In genomic region chr22:38266120-38266519, GRCh38 we compare ENCODE assay signal across 15 cellular contexts. TPM values are rescaled to one million over a fixed set of nuclear protein-coding genes. Genes with fewer than 3 reads are reported as not detected.
DNase-seq lines count a peak whose midpoint lies in the region; ATAC-seq, FAIRE-seq and TF ChIP-seq lines count a peak whose summit lies in the region.
"Had no signal": no experiment of that assay in that cellular context is flagged by ENCODE, and none has a peak within 500 bp of the region (broad histone marks: within the 10 kb centered on the region; RNA-seq: fewer than 3 reads in every experiment).

No MANE protein-coding gene starts in this region.

- H3K27me3 ChIP-seq in CD8-positive, alpha-beta T cell (ENCODE audit: insufficient read depth, low read length), result no peaks in the 10 kb centered on the region
- no peaks in the 10 kb centered on the region for H3K27me3 ChIP-seq in endodermal cell (ENCODE audit: control insufficient read depth, insufficient read depth, low read length, poor library complexity, severe bottlenecking)

- 77 to 79% methylated on average over 6 to 8 of the region's 8 CpGs for WGBS in endodermal cell (ENCODE audit: insufficient coverage in 1 of 2, insufficient read length in 1 of 2), 2 experiments

- ATAC-seq in CD8-positive, alpha-beta T cell, result no peak
- peak; percentile 40 for ATAC-seq in sciatic nerve

- no peak for TF ChIP-seq POLR2A in H54 (IDR thresholded peaks at IDR 0.05; ENCODE audit: low read depth, low read length)

- no peaks in the 10 kb centered on the region for H3K27me3 Mint-ChIP-seq in CD8-positive, alpha-beta T cell (ENCODE audit: low read depth)
- H3K27me3 Mint-ChIP-seq in endodermal cell (ENCODE audit: insufficient read depth), result no peaks in the 10 kb centered on the region
- H3K27me3 Mint-ChIP-seq in activated T-helper 1 cell treated with anti-CD3 and anti-CD28 coated beads, Interleukin-12 subunit alpha, Interleukin-12 subunit beta, Interleukin-2, Interleukin-4 antibody, amounts not matched to agents 30 ng/mL and 10 ng/mL and 1 ng/mL, durations not matched to agents 14 hours and 24 hours and 36 hours (ENCODE audit: insufficient read depth), result no peaks in the 10 kb centered on the region
- H3K27me3 Mint-ChIP-seq: type B pancreatic cell had no signal

- peaks cover 61% of the 10 kb centered on the region for H3K4me1 Mint-ChIP-seq in CD8-positive, alpha-beta T cell (ENCODE audit: low read depth)
- H3K4me1 Mint-ChIP-seq in endodermal cell, result peaks cover 16% of the 10 kb centered on the region
- H3K4me1 Mint-ChIP-seq in activated T-helper 1 cell treated with anti-CD3 and anti-CD28 coated beads, Interleukin-12 subunit alpha, Interleukin-12 subunit beta, Interleukin-2, Interleukin-4 antibody, amounts not matched to agents 30 ng/mL and 10 ng/mL and 1 ng/mL, durations not matched to agents 14 hours and 24 hours and 36 hours (ENCODE audit: low read depth), result peaks cover 56% of the 10 kb centered on the region

- POLR2A ChIA-PET in CD8-positive, alpha-beta T cell (lab: Charles Lee), result interaction anchor here (0.6 to 2.2 kb wide), 2 partner anchors 49 to 74 kb away, joined by 3 to 5 read pairs; no protein-coding TSS in a partner anchor

- intact Hi-C loops in CD8-positive, alpha-beta T cell (cut with DNase I, micrococcal nuclease), result loop anchor here in 1 of 2 experiments (2.0 kb wide), 1 partner anchor 63 kb away; no protein-coding TSS in a partner anchor
- intact Hi-C loops in sciatic nerve (cut with DNase I), result no loop called here
- intact Hi-C loops in activated T-helper 1 cell treated with anti-CD3 and anti-CD28 coated beads, Interleukin-12 subunit alpha, Interleukin-12 subunit beta, Interleukin-2, Interleukin-4 antibody, amounts not matched to agents 30 ng/mL and 10 ng/mL and 1 ng/mL, durations not matched to agents 14 hours and 24 hours and 36 hours (cut with micrococcal nuclease), result no loop called here

- H3K9ac ChIP-seq in endodermal cell (ENCODE audit: extremely low read depth, low read length, poor library complexity, severe bottlenecking), result no peak overlapping the region

- no peak overlapping the region for H3K4me3 Mint-ChIP-seq in CD8-positive, alpha-beta T cell
- H3K4me3 Mint-ChIP-seq in endodermal cell, result no peak overlapping the region
- H3K4me3 Mint-ChIP-seq in activated T-helper 1 cell treated with anti-CD3 and anti-CD28 coated beads, Interleukin-12 subunit alpha, Interleukin-12 subunit beta, Interleukin-2, Interleukin-4 antibody, amounts not matched to agents 30 ng/mL and 10 ng/mL and 1 ng/mL, durations not matched to agents 14 hours and 24 hours and 36 hours, result no peak overlapping the region
- H3K4me3 Mint-ChIP-seq: nephron, type B pancreatic cell had no signal

- H3K36me3 Mint-ChIP-seq in CD8-positive, alpha-beta T cell, result peaks cover 13% of the 10 kb centered on the region
- peaks cover 19% of the 10 kb centered on the region for H3K36me3 Mint-ChIP-seq in endodermal cell (ENCODE audit: low read depth)
- H3K36me3 Mint-ChIP-seq in activated T-helper 1 cell treated with anti-CD3 and anti-CD28 coated beads, Interleukin-12 subunit alpha, Interleukin-12 subunit beta, Interleukin-2, Interleukin-4 antibody, amounts not matched to agents 30 ng/mL and 10 ng/mL and 1 ng/mL, durations not matched to agents 14 hours and 24 hours and 36 hours (ENCODE audit: low read depth), result peaks cover 12% of the 10 kb centered on the region

- H3K27ac ChIP-seq in CD8-positive, alpha-beta T cell (ENCODE audit: low read depth, low read length), result peak overlapping the region; percentile 35
- no peak overlapping the region for H3K27ac ChIP-seq in endodermal cell (ENCODE audit: low read depth, low read length)

- no peak for FAIRE-seq in H54 (lab: Jason Lieb, UNC)
- FAIRE-seq: colon, GM18507 had no signal

- H3K36me3 ChIP-seq in CD8-positive, alpha-beta T cell (ENCODE audit: insufficient read depth, low read length), result no peaks in the 10 kb centered on the region
- H3K36me3 ChIP-seq in endodermal cell (ENCODE audit: control insufficient read depth, insufficient read depth, low read length), result peaks cover 22% of the 10 kb centered on the region

- no peaks in the 10 kb centered on the region for H3K9me3 Mint-ChIP-seq in CD8-positive, alpha-beta T cell
- no peaks in the 10 kb centered on the region for H3K9me3 Mint-ChIP-seq in endodermal cell
- H3K9me3 Mint-ChIP-seq in activated T-helper 1 cell treated with anti-CD3 and anti-CD28 coated beads, Interleukin-12 subunit alpha, Interleukin-12 subunit beta, Interleukin-2, Interleukin-4 antibody, amounts not matched to agents 30 ng/mL and 10 ng/mL and 1 ng/mL, durations not matched to agents 14 hours and 24 hours and 36 hours, result no peaks in the 10 kb centered on the region
- H3K9me3 Mint-ChIP-seq: nephron, type B pancreatic cell had no signal

- H3K27ac Mint-ChIP-seq in CD8-positive, alpha-beta T cell, result peak overlapping the region; percentile 79
- peak overlapping the region; percentile 26 for H3K27ac Mint-ChIP-seq in endodermal cell
- H3K27ac Mint-ChIP-seq in activated T-helper 1 cell treated with anti-CD3 and anti-CD28 coated beads, Interleukin-12 subunit alpha, Interleukin-12 subunit beta, Interleukin-2, Interleukin-4 antibody, amounts not matched to agents 30 ng/mL and 10 ng/mL and 1 ng/mL, durations not matched to agents 14 hours and 24 hours and 36 hours, result no peak overlapping the region
- H3K27ac Mint-ChIP-seq: nephron, type B pancreatic cell had no signal

- TF ChIP-seq CTCF in CD8-positive, alpha-beta T cell (IDR thresholded peaks at IDR 0.05), result no peak
- TF ChIP-seq CTCF in endodermal cell (conservative IDR thresholded peaks at IDR 0.05), result no peak

- no peak overlapping the region for H3K4me3 ChIP-seq in CD8-positive, alpha-beta T cell (ENCODE audit: low read depth, low read length)
- no peak overlapping the region for H3K4me3 ChIP-seq in endodermal cell (ENCODE audit: low read length)

- H3K4me1 ChIP-seq in CD8-positive, alpha-beta T cell (ENCODE audit: insufficient read depth, low read length), result peaks cover 33% of the 10 kb centered on the region
- H3K4me1 ChIP-seq in endodermal cell (ENCODE audit: control insufficient read depth, insufficient read depth, low read length), result no peaks in the 10 kb centered on the region

- CTCF ChIA-PET in CD8-positive, alpha-beta T cell (lab: Charles Lee), result interaction anchor here (0.7 to 2.3 kb wide), 3 partner anchors 61 to 214 kb away, joined by 3 to 9 read pairs (median 3); no protein-coding TSS in a partner anchor

- DNase-seq in CD8-positive, alpha-beta T cell, result no peak
- peak; percentile 83 for DNase-seq in OCI-M1 (lab: John Stamatoyannopoulos, UW)
- DNase-seq in endodermal cell, result no peak
- no peak for DNase-seq in sciatic nerve (ENCODE audit: low spot score)
- DNase-seq in activated T-helper 1 cell treated with anti-CD3 and anti-CD28 coated beads, Interleukin-12 subunit alpha, Interleukin-12 subunit beta, Interleukin-2, Interleukin-4 antibody, amounts not matched to agents 30 ng/mL and 10 ng/mL and 1 ng/mL, durations not matched to agents 14 hours and 24 hours and 36 hours (ENCODE audit: low spot score), result no peak
- no peak for DNase-seq in SKM-1 treated with dmso at 0.1 percent for 144 hours (lab: John Stamatoyannopoulos, UW; ENCODE audit: unreplicated experiment)
- DNase-seq in NCI-H1092 treated with DMSO at 0.1 percent for 48 hours (lab: John Stamatoyannopoulos, UW), result no peak
- no peak for DNase-seq in H54 (ENCODE audit: insufficient read length, low spot score)
- DNase-seq: activated CD8-positive, alpha-beta memory T cell treated with anti-CD3 and anti-CD28 coated beads, Interleukin-2, amount 50 U/mL, for 48 hours; hypothalamus; NCI-H446 treated with DMSO at 0.1 percent for 48 hours had no signal

- H3K9me3 ChIP-seq in CD8-positive, alpha-beta T cell (ENCODE audit: low read length), result no peaks in the 10 kb centered on the region
- H3K9me3 ChIP-seq in endodermal cell (ENCODE audit: control insufficient read depth, low read length), result no peaks in the 10 kb centered on the region

RNA-seq across cellular contexts. Expression of gene TMEM184B, which starts 6.7 kb away (rescaled TPM):
- 10 to 100 TPM; 53.0 TPM for total RNA-seq in CD8-positive, alpha-beta T cell
- 10 to 100 TPM; 55.4 to 57.6 TPM for total RNA-seq in endodermal cell
- 56.1 TPM for polyA plus RNA-seq in endodermal cell (2013, experiment 1 of 2)
- 47.2 TPM for polyA plus RNA-seq in endodermal cell (2013, experiment 2 of 2)
- 72.7 TPM for total RNA-seq in sciatic nerve
- 36.6 and 39.1 TPM in 2 replicates for total RNA-seq in activated T-helper 1 cell treated with anti-CD3 and anti-CD28 coated beads, Interleukin-12 subunit alpha, Interleukin-12 subunit beta, Interleukin-2, Interleukin-4 antibody, amounts not matched to agents 30 ng/mL and 10 ng/mL and 1 ng/mL, durations not matched to agents 14 hours and 24 hours and 36 hours

RNA-seq across cellular contexts. Expression of gene CSNK1E, which starts 51.1 kb away (rescaled TPM):
- 100 to 1,000 TPM; 172 to 178 TPM for total RNA-seq in CD8-positive, alpha-beta T cell
- total RNA-seq in endodermal cell (100 to 1,000 TPM; 224 to 229 TPM), sciatic nerve (184 TPM)
- polyA plus RNA-seq in endodermal cell (2013, experiment 1 of 2), result 167 TPM
- 148 TPM for polyA plus RNA-seq in endodermal cell (2013, experiment 2 of 2)
- total RNA-seq in activated T-helper 1 cell treated with anti-CD3 and anti-CD28 coated beads, Interleukin-12 subunit alpha, Interleukin-12 subunit beta, Interleukin-2, Interleukin-4 antibody, amounts not matched to agents 30 ng/mL and 10 ng/mL and 1 ng/mL, durations not matched to agents 14 hours and 24 hours and 36 hours, result 151 and 154 TPM in 2 replicates
